21 cellular contexts compared by ENCODE assay signal in the genomic region with DNA sequence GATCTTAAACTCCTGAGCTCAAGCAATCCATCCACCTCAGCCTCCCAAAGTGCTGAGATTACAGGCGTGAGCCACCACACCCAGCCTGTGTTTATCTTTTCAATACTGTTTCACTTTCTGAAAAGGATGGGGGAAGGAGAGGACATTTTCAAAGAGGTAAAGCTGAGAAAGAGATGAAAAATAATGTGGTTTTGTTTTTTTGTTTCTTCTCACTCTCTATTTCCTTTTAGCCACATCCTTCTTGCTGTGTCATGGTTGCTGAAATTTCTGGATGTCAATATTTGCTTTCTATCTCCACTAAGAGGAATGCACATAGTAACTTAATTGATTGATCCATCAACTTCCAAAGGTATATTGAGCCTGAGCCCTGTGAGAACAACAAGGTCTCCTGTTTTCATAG. TPM values are rescaled to one million over a fixed set of nuclear protein-coding genes. Genes with fewer than 3 reads are reported as not detected.
DNase-seq lines count a peak whose midpoint lies in the region; ATAC-seq and TF ChIP-seq lines count a peak whose summit lies in the region.
"Had no signal": no experiment of that assay in that cellular context is flagged by ENCODE, and none has a peak within 500 bp of the region (broad histone marks: within the 10 kb centered on the region; RNA-seq: fewer than 3 reads in every experiment).

No MANE protein-coding gene starts in this region.

- TF ChIP-seq CTCF in Loucy (conservative IDR thresholded peaks at IDR 0.05; ENCODE audit: low read length), result no peak

- peak; percentile 40 for ATAC-seq in left colon
- ATAC-seq in stimulated activated effector memory CD8-positive, alpha-beta T cell treated with anti-CD3 and anti-CD28 coated beads, Interleukin-12 subunit alpha, Interleukin-12 subunit beta, amount 100 ng/mL, for 72 hours, result peak; percentile 55
- ATAC-seq in HG03342 (IDR thresholded peaks at IDR 0.05; ENCODE audit: unreplicated experiment), result no peak
- ATAC-seq: GM12878, K562 had no signal

- no peak for DNase-seq in activated naive CD4-positive, alpha-beta T cell treated with anti-CD3 and anti-CD28 coated beads, Interleukin-2, amount 10 ng/mL, durations not matched to agents 7 days and 5 days
- DNase-seq in activated naive CD4-positive, alpha-beta T cell (lab: John Stamatoyannopoulos, UW), result no peak
- DNase-seq in left colon, result no peak
- no peak for DNase-seq in stimulated activated effector memory CD8-positive, alpha-beta T cell treated with anti-CD3 and anti-CD28 coated beads, Interleukin-12 subunit alpha, Interleukin-12 subunit beta, amount 100 ng/mL, for 72 hours (ENCODE audit: low spot score in 2 of 2)
- DNase-seq in nucleus accumbens (lab: John Stamatoyannopoulos, UW), result no peak
- no peak for DNase-seq in GF-D8 (lab: John Stamatoyannopoulos, UW)
- DNase-seq: C1 segment of cervical spinal cord, GDM1, GM23248, HCEC 1CT, MV-4-11, NCI-H1417, NCI-H187 treated with DMSO at 0.1 percent for 48 hours, NCI-H345, NCI-H526, PC-9, SIG-M5 had no signal

- H3K4me2 ChIP-seq in Loucy (ENCODE audit: low read depth, low read length, poor library complexity, severe bottlenecking), result peak overlapping the region; percentile 13
- H3K4me2 ChIP-seq: PC-9 had no signal

- intact Hi-C loops in left colon (cut with DNase I, micrococcal nuclease), result no loop called here

- H2AFZ ChIP-seq in Loucy (ENCODE audit: low read length), result no peak overlapping the region
- H2AFZ ChIP-seq: GM23248, PC-9 had no signal

- CTCF ChIA-PET in activated naive CD4-positive, alpha-beta T cell treated with anti-CD3 and anti-CD28 coated beads, Interleukin-2, amount 10 ng/mL, durations not matched to agents 7 days and 5 days (lab: Charles Lee), result no interaction called here

- H3K27me3 Mint-ChIP-seq in activated naive CD4-positive, alpha-beta T cell treated with anti-CD3 and anti-CD28 coated beads, Interleukin-2, amount 10 ng/mL, durations not matched to agents 7 days and 5 days, result peaks cover 66% of the 10 kb centered on the region

- no peaks in the 10 kb centered on the region for H3K36me3 ChIP-seq in Loucy (ENCODE audit: insufficient read depth, low read length)

- no peaks in the 10 kb centered on the region for H3K9me3 Mint-ChIP-seq in activated naive CD4-positive, alpha-beta T cell treated with anti-CD3 and anti-CD28 coated beads, Interleukin-2, amount 10 ng/mL, durations not matched to agents 7 days and 5 days
- H3K9me3 Mint-ChIP-seq in stimulated activated effector memory CD8-positive, alpha-beta T cell treated with anti-CD3 and anti-CD28 coated beads, Interleukin-12 subunit alpha, Interleukin-12 subunit beta, amount 100 ng/mL, for 72 hours, result no peaks in the 10 kb centered on the region

- no peak overlapping the region for H3K9ac ChIP-seq in Loucy (ENCODE audit: low read depth, low read length, poor library complexity, severe bottlenecking)
- H3K9ac ChIP-seq: GM23248 had no signal

- no peaks in the 10 kb centered on the region for H3K9me3 ChIP-seq in Loucy (ENCODE audit: insufficient read depth, low read depth, low read length)

- H3K4me3 ChIP-seq in Loucy (ENCODE audit: low read length, poor library complexity, severe bottlenecking), result no peak overlapping the region
- H3K4me3 ChIP-seq: GM12878, GM23248, K562, PC-9 had no signal

- H4K20me1 ChIP-seq in Loucy (ENCODE audit: insufficient read depth, low read length, poor library complexity, severe bottlenecking), result no peaks in the 10 kb centered on the region

- H3K27ac Mint-ChIP-seq in activated naive CD4-positive, alpha-beta T cell treated with anti-CD3 and anti-CD28 coated beads, Interleukin-2, amount 10 ng/mL, durations not matched to agents 7 days and 5 days, result peak overlapping the region; percentile 14
- no peak overlapping the region for H3K27ac Mint-ChIP-seq in stimulated activated effector memory CD8-positive, alpha-beta T cell treated with anti-CD3 and anti-CD28 coated beads, Interleukin-12 subunit alpha, Interleukin-12 subunit beta, amount 100 ng/mL, for 72 hours

- no peaks in the 10 kb centered on the region; the same call in 1 of the 2 replicates for H3F3A ChIP-seq in Loucy (ENCODE audit: low read depth)

- no peaks in the 10 kb centered on the region for H3K27me3 ChIP-seq in Loucy (ENCODE audit: insufficient read depth, low read length, poor library complexity, severe bottlenecking)

- no peak overlapping the region for H3K4me3 Mint-ChIP-seq in activated naive CD4-positive, alpha-beta T cell treated with anti-CD3 and anti-CD28 coated beads, Interleukin-2, amount 10 ng/mL, durations not matched to agents 7 days and 5 days
- H3K4me3 Mint-ChIP-seq in stimulated activated effector memory CD8-positive, alpha-beta T cell treated with anti-CD3 and anti-CD28 coated beads, Interleukin-12 subunit alpha, Interleukin-12 subunit beta, amount 100 ng/mL, for 72 hours, result no peak overlapping the region

- H3K4me1 ChIP-seq in Loucy (ENCODE audit: insufficient read depth, low read length, poor library complexity, severe bottlenecking), result peaks cover 7% of the 10 kb centered on the region

- peaks cover 16% of the 10 kb centered on the region for H3K4me1 Mint-ChIP-seq in activated naive CD4-positive, alpha-beta T cell treated with anti-CD3 and anti-CD28 coated beads, Interleukin-2, amount 10 ng/mL, durations not matched to agents 7 days and 5 days
- peaks cover under 1% of the 10 kb centered on the region for H3K4me1 Mint-ChIP-seq in stimulated activated effector memory CD8-positive, alpha-beta T cell treated with anti-CD3 and anti-CD28 coated beads, Interleukin-12 subunit alpha, Interleukin-12 subunit beta, amount 100 ng/mL, for 72 hours

- no peaks in the 10 kb centered on the region for H3K36me3 Mint-ChIP-seq in activated naive CD4-positive, alpha-beta T cell treated with anti-CD3 and anti-CD28 coated beads, Interleukin-2, amount 10 ng/mL, durations not matched to agents 7 days and 5 days
- no peaks in the 10 kb centered on the region for H3K36me3 Mint-ChIP-seq in stimulated activated effector memory CD8-positive, alpha-beta T cell treated with anti-CD3 and anti-CD28 coated beads, Interleukin-12 subunit alpha, Interleukin-12 subunit beta, amount 100 ng/mL, for 72 hours

- no peaks in the 10 kb centered on the region for H3K79me2 ChIP-seq in Loucy (ENCODE audit: insufficient read depth, low read length)

- H3K9me2 ChIP-seq in Loucy (replicated peaks; ENCODE audit: low read depth, low read length), result no peaks in the 10 kb centered on the region

RNA-seq across cellular contexts. Expression of a gene that starts 6.4 kb away (rescaled TPM):
- 100 to 1,000 TPM; 105 to 106 TPM for total RNA-seq in left colon
